In the genomic region with DNA sequence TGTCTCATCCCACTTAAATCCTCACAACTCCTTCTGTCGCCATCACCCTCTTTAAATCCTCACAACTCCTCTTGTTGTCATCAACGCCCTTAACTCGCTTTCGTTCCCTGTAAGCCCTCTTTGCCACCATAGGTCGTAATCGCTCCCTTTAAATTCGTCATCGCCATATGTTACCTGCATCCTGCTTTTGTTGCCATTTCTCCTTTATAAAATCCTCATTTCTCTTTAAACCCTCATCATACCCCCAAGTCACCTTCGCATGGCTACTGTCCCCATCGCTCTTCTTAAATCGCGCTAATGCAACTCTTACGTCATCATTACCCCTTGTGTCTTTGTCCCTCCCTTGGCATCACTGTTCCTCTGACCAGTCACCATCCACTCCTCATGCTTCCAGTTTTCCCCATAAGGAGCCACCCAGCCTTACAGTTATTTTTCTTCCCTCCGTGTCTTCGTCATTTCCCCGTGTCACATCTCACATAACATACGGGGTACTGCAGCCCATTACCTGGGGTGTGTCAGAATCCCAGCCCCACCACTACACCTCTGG, we compare ENCODE assay signal across 8 cellular contexts. TPM values are rescaled to one million over a fixed set of nuclear protein-coding genes. Genes with fewer than 3 reads are reported as not detected.
DNase-seq lines count a peak whose midpoint lies in the region; ATAC-seq and TF ChIP-seq lines count a peak whose summit lies in the region.

No MANE protein-coding gene starts in this region.

- H3K4me1 ChIP-seq in hepatocyte (ENCODE audit: insufficient read depth) (peaks cover 12% of the 10 kb centered on the region), skeletal muscle satellite cell (ENCODE audit: control insufficient read depth, insufficient read depth, low read length) (no peaks in the 10 kb centered on the region)

- no peaks in the 10 kb centered on the region for H3K36me3 ChIP-seq in hepatocyte (replicated peaks; ENCODE audit: insufficient read depth, low read depth)
- peaks cover 5% of the 10 kb centered on the region for H3K36me3 ChIP-seq in skeletal muscle satellite cell (ENCODE audit: insufficient read depth, low read length)

- H3K4me2 ChIP-seq in hepatocyte, result peak overlapping the region; percentile 77
- H3K4me2 ChIP-seq in skeletal muscle satellite cell (ENCODE audit: low read length), result peak overlapping the region; percentile 86

- no peaks in the 10 kb centered on the region for H4K20me1 ChIP-seq in hepatocyte (ENCODE audit: insufficient read depth, poor library complexity, severe bottlenecking)

- DNase-seq in activated naive CD4-positive, alpha-beta T cell treated with anti-CD3 and anti-CD28 coated beads, Interleukin-2, amount 10 ng/mL, durations not matched to agents 7 days and 5 days, result peak; percentile 24
- no peak for DNase-seq in activated naive CD4-positive, alpha-beta T cell treated with anti-CD3 and anti-CD28 coated beads, Interleukin-2, amount 50 U/mL, for 16 hours
- DNase-seq in NCI-H2029 treated with DMSO at 0.1 percent for 48 hours (lab: John Stamatoyannopoulos, UW) (peak; percentile 23), hepatocyte (ENCODE audit: low spot score) (peak; percentile 38), NCI-H1048 (lab: John Stamatoyannopoulos, UW) (no peak)
- DNase-seq in activated naive CD4-positive, alpha-beta T cell treated with anti-CD3 and anti-CD28 coated beads, Interleukin-2, amount 50 U/mL, for 72 hours (ENCODE audit: low spot score in 2 of 2), result peak in 1 of 2 donors; percentile 10

- peaks cover 35% of the 10 kb centered on the region for H3K4me1 Mint-ChIP-seq in activated naive CD4-positive, alpha-beta T cell treated with anti-CD3 and anti-CD28 coated beads, Interleukin-2, amount 10 ng/mL, durations not matched to agents 7 days and 5 days

- H3K4me3 Mint-ChIP-seq in activated naive CD4-positive, alpha-beta T cell treated with anti-CD3 and anti-CD28 coated beads, Interleukin-2, amount 10 ng/mL, durations not matched to agents 7 days and 5 days, result peak overlapping the region; percentile 80

- no peaks in the 10 kb centered on the region for H3K9me3 Mint-ChIP-seq in activated naive CD4-positive, alpha-beta T cell treated with anti-CD3 and anti-CD28 coated beads, Interleukin-2, amount 10 ng/mL, durations not matched to agents 7 days and 5 days
- H3K9me3 Mint-ChIP-seq in activated naive CD4-positive, alpha-beta T cell treated with anti-CD3 and anti-CD28 coated beads, Interleukin-2, amount 50 U/mL, for 72 hours, result no peaks in the 10 kb centered on the region

- ATAC-seq in activated naive CD4-positive, alpha-beta T cell treated with anti-CD3 and anti-CD28 coated beads, Interleukin-2, amount 50 U/mL, for 72 hours, result no peak
- ATAC-seq in HG03139 (IDR thresholded peaks at IDR 0.05; ENCODE audit: unreplicated experiment), result no peak

- no peaks in the 10 kb centered on the region for H3K9me2 ChIP-seq in hepatocyte (replicated peaks; ENCODE audit: insufficient read depth)

- H3K27me3 ChIP-seq in hepatocyte, result no peaks in the 10 kb centered on the region
- no peaks in the 10 kb centered on the region for H3K27me3 ChIP-seq in skeletal muscle satellite cell (ENCODE audit: control insufficient read depth, insufficient read depth, low read length)

- no peak for TF ChIP-seq CTCF in hepatocyte (IDR thresholded peaks at IDR 0.05; ENCODE audit: poor library complexity)

- H3K27ac ChIP-seq in hepatocyte, result peak overlapping the region; percentile 54

- H3K27ac Mint-ChIP-seq in activated naive CD4-positive, alpha-beta T cell treated with anti-CD3 and anti-CD28 coated beads, Interleukin-2, amount 10 ng/mL, durations not matched to agents 7 days and 5 days, result peak overlapping the region; percentile 87
- peak overlapping the region; percentile 88 to 92 for H3K27ac Mint-ChIP-seq in activated naive CD4-positive, alpha-beta T cell treated with anti-CD3 and anti-CD28 coated beads, Interleukin-2, amount 50 U/mL, for 72 hours

- H2AFZ ChIP-seq in hepatocyte, result peak overlapping the region; percentile 79

- peaks cover 5% of the 10 kb centered on the region for H3K36me3 Mint-ChIP-seq in activated naive CD4-positive, alpha-beta T cell treated with anti-CD3 and anti-CD28 coated beads, Interleukin-2, amount 10 ng/mL, durations not matched to agents 7 days and 5 days
- peaks cover 7% of the 10 kb centered on the region in 2 donors for H3K36me3 Mint-ChIP-seq in activated naive CD4-positive, alpha-beta T cell treated with anti-CD3 and anti-CD28 coated beads, Interleukin-2, amount 50 U/mL, for 72 hours

- H3K4me3 ChIP-seq in hepatocyte, result peak overlapping the region; percentile 50
- peak overlapping the region; percentile 76 for H3K4me3 ChIP-seq in skeletal muscle satellite cell (ENCODE audit: low read length)

- 17% methylated on average over 17 of the region's 17 CpGs for WGBS in hepatocyte (ENCODE audit: low lambda C conversion rate, missing lambda C conversion rate)

- peak overlapping the region; percentile 77 for H3K9ac ChIP-seq in skeletal muscle satellite cell (ENCODE audit: low read depth, low read length)

- peaks cover 4% of the 10 kb centered on the region for H3K27me3 Mint-ChIP-seq in activated naive CD4-positive, alpha-beta T cell treated with anti-CD3 and anti-CD28 coated beads, Interleukin-2, amount 10 ng/mL, durations not matched to agents 7 days and 5 days

- peaks cover 47% of the 10 kb centered on the region for H3K79me2 ChIP-seq in hepatocyte

- CTCF ChIA-PET in activated naive CD4-positive, alpha-beta T cell treated with anti-CD3 and anti-CD28 coated beads, Interleukin-2, amount 10 ng/mL, durations not matched to agents 7 days and 5 days (lab: Charles Lee), result no interaction called here

- H3K9me3 ChIP-seq in hepatocyte (ENCODE audit: low read depth) (no peaks in the 10 kb centered on the region), skeletal muscle satellite cell (replicated peaks; ENCODE audit: low read length) (no peaks in the 10 kb centered on the region)

RNA-seq across cellular contexts. Expression of gene PLD3, which starts 0.5 kb away (rescaled TPM):
- 10 to 100 TPM; 79.9 to 85.4 TPM for total RNA-seq in activated naive CD4-positive, alpha-beta T cell treated with anti-CD3 and anti-CD28 coated beads, Interleukin-2, amount 50 U/mL, for 72 hours
- 668 and 805 TPM in 2 replicates for total RNA-seq in hepatocyte
- polyA plus RNA-seq in hepatocyte, result 1,297 and 1,400 TPM in 2 replicates
- 173 and 184 TPM in 2 replicates for total RNA-seq in skeletal muscle satellite cell (2012; rRNA removed)

RNA-seq across cellular contexts. Expression of gene C19orf47, which starts 0.8 kb away (rescaled TPM):
- total RNA-seq in activated naive CD4-positive, alpha-beta T cell treated with anti-CD3 and anti-CD28 coated beads, Interleukin-2, amount 50 U/mL, for 72 hours, result 10 to 100 TPM; 18.9 to 24.1 TPM
- 7.4 and 9.7 TPM in 2 replicates for total RNA-seq in hepatocyte
- 9.3 and 9.8 TPM in 2 replicates for polyA plus RNA-seq in hepatocyte
- total RNA-seq in skeletal muscle satellite cell (2012; rRNA removed), result 5.2 and 6.6 TPM in 2 replicates

RNA-seq across cellular contexts. Expression of gene HIPK4, which starts 40.9 kb away (rescaled TPM):
- total RNA-seq in activated naive CD4-positive, alpha-beta T cell treated with anti-CD3 and anti-CD28 coated beads, Interleukin-2, amount 50 U/mL, for 72 hours, result not detected
- 0.07 and 0.08 TPM in 2 replicates for total RNA-seq in hepatocyte
- polyA plus RNA-seq in hepatocyte, result 0.13 TPM in 1 of 2 replicates, not detected in the other
- under 0.01 TPM in 1 of 2 replicates, not detected in the other for total RNA-seq in skeletal muscle satellite cell (2012; rRNA removed)

Comparison
In these comparisons a context has a peak if more than half of its experiments do, and no peak if none do; other contexts are left out.
1. DNase-seq: peak in activated naive CD4-positive, alpha-beta T cell treated with anti-CD3 and anti-CD28 coated beads, Interleukin-2, amount 10 ng/mL, durations not matched to agents 7 days and 5 days (single experiment), NCI-H2029 treated with DMSO at 0.1 percent for 48 hours (single experiment) and hepatocyte (single experiment); none in activated naive CD4-positive, alpha-beta T cell treated with anti-CD3 and anti-CD28 coated beads, Interleukin-2, amount 50 U/mL, for 16 hours (single experiment) and NCI-H1048 (single experiment).